In genomic region chr10:50788951-50789904, GRCh38 we compare ENCODE assay signal across 8 cellular contexts. TPM values are rescaled to one million over a fixed set of nuclear protein-coding genes. Genes with fewer than 3 reads are reported as not detected.
A peak's percentile ranks its signal among the peaks of the same experiment; 100 is the strongest.
DNase-seq lines count a peak whose midpoint lies in the region; ATAC-seq, FAIRE-seq and TF ChIP-seq lines count a peak whose summit lies in the region.

No MANE protein-coding gene starts in this region.

- peaks cover 2% of the 10 kb centered on the region for H3K27me3 Mint-ChIP-seq in activated CD8-positive, alpha-beta T cell treated with anti-CD3 and anti-CD28 coated beads for 36 hours

- no peaks in the 10 kb centered on the region for H3K9me3 Mint-ChIP-seq in activated CD8-positive, alpha-beta T cell treated with anti-CD3 and anti-CD28 coated beads for 36 hours

- no peak overlapping the region for H3K27ac Mint-ChIP-seq in activated CD8-positive, alpha-beta T cell treated with anti-CD3 and anti-CD28 coated beads for 36 hours

- FAIRE-seq in H54 (lab: Jason Lieb, UNC): peak; percentile 89

- CTCF ChIA-PET in activated CD8-positive, alpha-beta T cell treated with anti-CD3 and anti-CD28 coated beads for 36 hours (lab: Charles Lee): no interaction called here

- TF ChIP-seq POLR2A in H54 (IDR thresholded peaks at IDR 0.05; ENCODE audit: low read depth, low read length): no peak

- ATAC-seq in SK-N-SH treated with all-trans-retinoic acid at 6 μM for 48 hours (peak; percentile 99), GM21737 (IDR thresholded peaks at IDR 0.05; ENCODE audit: unreplicated experiment) (no peak), GM18502 (IDR thresholded peaks at IDR 0.05; ENCODE audit: poor library complexity, unreplicated experiment) (no peak)
- ATAC-seq in activated CD8-positive, alpha-beta T cell treated with anti-CD3 and anti-CD28 coated beads for 36 hours: no peak

- DNase-seq in AG09309 (ENCODE audit: low read depth) (peak; percentile 29), H54 (ENCODE audit: insufficient read length, low spot score) (no peak), iPS-NIHi7 (ENCODE audit: extremely low spot score) (peak; percentile 52)
- no peak for DNase-seq in activated CD4-positive, CD25-positive, alpha-beta regulatory T cell treated with anti-CD3 and anti-CD28 coated beads, Interleukin-2, amount 50 U/mL, for 72 hours
- DNase-seq in activated CD8-positive, alpha-beta T cell treated with anti-CD3 and anti-CD28 coated beads for 36 hours: no peak

- intact Hi-C loops in activated CD8-positive, alpha-beta T cell treated with anti-CD3 and anti-CD28 coated beads for 36 hours (cut with micrococcal nuclease): no loop called here

- TF ChIP-seq CTCF in AG09309 (IDR thresholded peaks at IDR 0.05; ENCODE audit: control insufficient read depth, insufficient read depth, low read depth, low read length, missing control alignments): peak; percentile 59
- no peak for TF ChIP-seq CTCF in activated CD8-positive, alpha-beta T cell treated with anti-CD3 and anti-CD28 coated beads for 36 hours (IDR thresholded peaks at IDR 0.05)

- no peak overlapping the region for H3K4me3 Mint-ChIP-seq in activated CD8-positive, alpha-beta T cell treated with anti-CD3 and anti-CD28 coated beads for 36 hours

- no peak overlapping the region for H3K4me3 ChIP-seq in AG09309 (ENCODE audit: control insufficient read depth, low read depth, low read length)

- H3K36me3 Mint-ChIP-seq in activated CD8-positive, alpha-beta T cell treated with anti-CD3 and anti-CD28 coated beads for 36 hours (ENCODE audit: low read depth): no peaks in the 10 kb centered on the region

- POLR2A ChIA-PET in activated CD8-positive, alpha-beta T cell treated with anti-CD3 and anti-CD28 coated beads for 36 hours (lab: Charles Lee): no interaction called here

- H3K4me1 Mint-ChIP-seq in activated CD8-positive, alpha-beta T cell treated with anti-CD3 and anti-CD28 coated beads for 36 hours (ENCODE audit: low read depth): peaks cover 8% of the 10 kb centered on the region

TF ChIP-seq in SK-N-SH treated with all-trans-retinoic acid at 6 μM for 48 hours, 23 proteins besides CTCF, POLR2A, EP300 and RAD21:
- TF ChIP-seq TOX (CRISPR knock-in tag; IDR thresholded peaks at IDR 0.05; ENCODE audit: borderline replicate concordance) (no peak), PPARA (CRISPR knock-in tag; IDR thresholded peaks at IDR 0.05; ENCODE audit: borderline replicate concordance) (no peak), GLIS3 (CRISPR knock-in tag; IDR thresholded peaks at IDR 0.05) (no peak), SNAI2 (CRISPR knock-in tag; IDR thresholded peaks at IDR 0.05) (no peak), ISL1 (CRISPR knock-in tag; IDR thresholded peaks at IDR 0.05) (no peak), RARB (CRISPR knock-in tag; IDR thresholded peaks at IDR 0.05) (no peak), OSR1 (CRISPR knock-in tag; IDR thresholded peaks at IDR 0.05) (no peak), ESRRG (CRISPR knock-in tag; IDR thresholded peaks at IDR 0.05) (no peak), ZFP3 (CRISPR knock-in tag; IDR thresholded peaks at IDR 0.05) (no peak), ZNF565 (CRISPR knock-in tag; conservative IDR thresholded peaks at IDR 0.05; ENCODE audit: low read depth) (no peak), CREB5 (CRISPR knock-in tag; IDR thresholded peaks at IDR 0.05; ENCODE audit: low read depth) (no peak), ARNTL (CRISPR knock-in tag; IDR thresholded peaks at IDR 0.05; ENCODE audit: borderline replicate concordance, low read depth) (no peak)
- TF ChIP-seq, protein P1, sequence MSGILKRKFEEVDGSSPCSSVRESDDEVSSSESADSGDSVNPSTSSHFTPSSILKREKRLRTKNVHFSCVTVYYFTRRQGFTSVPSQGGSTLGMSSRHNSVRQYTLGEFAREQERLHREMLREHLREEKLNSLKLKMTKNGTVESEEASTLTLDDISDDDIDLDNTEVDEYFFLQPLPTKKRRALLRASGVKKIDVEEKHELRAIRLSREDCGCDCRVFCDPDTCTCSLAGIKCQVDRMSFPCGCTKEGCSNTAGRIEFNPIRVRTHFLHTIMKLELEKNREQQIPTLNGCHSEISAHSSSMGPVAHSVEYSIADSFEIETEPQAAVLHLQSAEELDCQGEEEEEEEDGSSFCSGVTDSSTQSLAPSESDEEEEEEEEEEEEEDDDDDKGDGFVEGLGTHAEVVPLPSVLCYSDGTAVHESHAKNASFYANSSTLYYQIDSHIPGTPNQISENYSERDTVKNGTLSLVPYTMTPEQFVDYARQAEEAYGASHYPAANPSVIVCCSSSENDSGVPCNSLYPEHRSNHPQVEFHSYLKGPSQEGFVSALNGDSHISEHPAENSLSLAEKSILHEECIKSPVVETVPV (CRISPR knock-in tag; IDR thresholded peaks at IDR 0.05): no peak
- TF ChIP-seq, protein P2, sequence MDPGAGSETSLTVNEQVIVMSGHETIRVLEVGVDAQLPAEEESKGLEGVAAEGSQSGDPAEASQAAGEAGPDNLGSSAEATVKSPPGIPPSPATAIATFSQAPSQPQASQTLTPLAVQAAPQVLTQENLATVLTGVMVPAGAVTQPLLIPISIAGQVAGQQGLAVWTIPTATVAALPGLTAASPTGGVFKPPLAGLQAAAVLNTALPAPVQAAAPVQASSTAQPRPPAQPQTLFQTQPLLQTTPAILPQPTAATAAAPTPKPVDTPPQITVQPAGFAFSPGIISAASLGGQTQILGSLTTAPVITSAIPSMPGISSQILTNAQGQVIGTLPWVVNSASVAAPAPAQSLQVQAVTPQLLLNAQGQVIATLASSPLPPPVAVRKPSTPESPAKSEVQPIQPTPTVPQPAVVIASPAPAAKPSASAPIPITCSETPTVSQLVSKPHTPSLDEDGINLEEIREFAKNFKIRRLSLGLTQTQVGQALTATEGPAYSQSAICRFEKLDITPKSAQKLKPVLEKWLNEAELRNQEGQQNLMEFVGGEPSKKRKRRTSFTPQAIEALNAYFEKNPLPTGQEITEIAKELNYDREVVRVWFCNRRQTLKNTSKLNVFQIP (CRISPR knock-in tag; IDR thresholded peaks at IDR 0.05; ENCODE audit: borderline replicate concordance, low read depth): no peak

RNA-seq across cellular contexts. Expression of gene ASAH2B, which starts 49.5 kb away (rescaled TPM):
- 1 to 10 TPM; 2.8 to 3.8 TPM for total RNA-seq in activated CD8-positive, alpha-beta T cell treated with anti-CD3 and anti-CD28 coated beads for 36 hours

Comparison
In these comparisons a context has a peak if more than half of its experiments do, and no peak if none do; other contexts are left out.
1. DNase-seq: peak in AG09309 (single experiment) and iPS-NIHi7 (single experiment); none in H54 (single experiment), activated CD4-positive, CD25-positive, alpha-beta regulatory T cell treated with anti-CD3 and anti-CD28 coated beads, Interleukin-2, amount 50 U/mL, for 72 hours (single experiment) and activated CD8-positive, alpha-beta T cell treated with anti-CD3 and anti-CD28 coated beads for 36 hours (single experiment).